ENCODE assay signal across 12 cellular contexts in genomic region chr2:199461455-199462166, GRCh38. TPM values are rescaled to one million over a fixed set of nuclear protein-coding genes. Genes with fewer than 3 reads are reported as not detected.
DNase-seq lines count a peak whose midpoint lies in the region; ATAC-seq and TF ChIP-seq lines count a peak whose summit lies in the region.
"Had no signal": no experiment of that assay in that cellular context is flagged by ENCODE, and none has a peak within 500 bp of the region (broad histone marks: within the 10 kb centered on the region; RNA-seq: fewer than 3 reads in every experiment).

No MANE protein-coding gene starts in this region.

- no peak overlapping the region for H3K9ac ChIP-seq in iPS-15b (ENCODE audit: low read depth, low read length)

- H3K4me3 Mint-ChIP-seq in MCF 10A (ENCODE audit: unreplicated experiment) (peak overlapping the region; percentile 77), type B pancreatic cell (peak overlapping the region; percentile 64)
- H3K4me3 Mint-ChIP-seq in activated naive CD8-positive, alpha-beta T cell treated with anti-CD3 and anti-CD28 coated beads, Interleukin-2, amount 50 U/mL, for 24 hours = peak overlapping the region; percentile 12

- intact Hi-C loops in MCF 10A (cut with micrococcal nuclease) (no loop called here), breast epithelium (cut with DNase I; ENCODE audit: low total_unique reads) (loop anchor here (5.0 kb wide), 1 partner anchor 1964 kb away; the partner anchor contains the start of gene HSPD1)

- H3K27me3 Mint-ChIP-seq in MCF 10A (ENCODE audit: insufficient read depth, unreplicated experiment) (peaks cover 21% of the 10 kb centered on the region), type B pancreatic cell (peaks cover 78% of the 10 kb centered on the region)
- peaks cover 63% of the 10 kb centered on the region for H3K27me3 Mint-ChIP-seq in activated naive CD8-positive, alpha-beta T cell treated with anti-CD3 and anti-CD28 coated beads, Interleukin-2, amount 50 U/mL, for 24 hours

- DNase-seq in MCF 10A (ENCODE audit: unreplicated experiment) = no peak
- no peak for DNase-seq in breast epithelium (ENCODE audit: low spot score in 2 of 2)
- no peak for DNase-seq in activated naive CD8-positive, alpha-beta T cell treated with anti-CD3 and anti-CD28 coated beads, Interleukin-2, amount 50 U/mL, for 24 hours
- no peak for DNase-seq in type B pancreatic cell (ENCODE audit: extremely low spot score, unreplicated experiment)
- DNase-seq in COR-L47 (lab: John Stamatoyannopoulos, UW) = no peak
- no peak for DNase-seq in NOMO-1 (lab: John Stamatoyannopoulos, UW; ENCODE audit: unreplicated experiment in 2 of 2)
- DNase-seq: KG1; naive thymus-derived CD8-positive, alpha-beta T cell; NCI-H187 treated with DMSO at 0.1 percent for 48 hours had no signal

- no peaks in the 10 kb centered on the region for H3K9me3 ChIP-seq in breast epithelium
- no peaks in the 10 kb centered on the region for H3K9me3 ChIP-seq in iPS-15b (ENCODE audit: control insufficient read depth, insufficient read depth, low read length)

- no peak for ATAC-seq in activated naive CD8-positive, alpha-beta T cell treated with anti-CD3 and anti-CD28 coated beads, Interleukin-2, amount 50 U/mL, for 24 hours
- no peak for ATAC-seq in HG03442 (IDR thresholded peaks at IDR 0.05; ENCODE audit: unreplicated experiment)
- ATAC-seq: naive thymus-derived CD8-positive, alpha-beta T cell had no signal

- H3K4me1 Mint-ChIP-seq in MCF 10A (ENCODE audit: insufficient read depth, unreplicated experiment) (peaks cover 1% of the 10 kb centered on the region), type B pancreatic cell (ENCODE audit: unreplicated experiment) (peaks cover 16% of the 10 kb centered on the region)
- peaks cover 29% of the 10 kb centered on the region for H3K4me1 Mint-ChIP-seq in activated naive CD8-positive, alpha-beta T cell treated with anti-CD3 and anti-CD28 coated beads, Interleukin-2, amount 50 U/mL, for 24 hours

- H3K36me3 ChIP-seq in breast epithelium = no peaks in the 10 kb centered on the region
- no peaks in the 10 kb centered on the region for H3K36me3 ChIP-seq in iPS-15b (ENCODE audit: control insufficient read depth, insufficient read depth, low read length)

- H3K36me3 Mint-ChIP-seq in MCF 10A (ENCODE audit: insufficient read depth, unreplicated experiment) (no peaks in the 10 kb centered on the region), type B pancreatic cell (no peaks in the 10 kb centered on the region)
- H3K36me3 Mint-ChIP-seq in activated naive CD8-positive, alpha-beta T cell treated with anti-CD3 and anti-CD28 coated beads, Interleukin-2, amount 50 U/mL, for 24 hours (ENCODE audit: low read depth) = peaks cover 8% of the 10 kb centered on the region

- POLR2A ChIA-PET in MCF 10A (lab: Yijun Ruan, JAX) = no interaction called here

- no TSS peak for BruUV-seq in MCF 10A (replicated peaks; lab: Mats Ljungman, UMichigan)

- peak overlapping the region; percentile 84 for H3K27ac Mint-ChIP-seq in MCF 10A (ENCODE audit: low read depth, unreplicated experiment)
- H3K27ac Mint-ChIP-seq in activated naive CD8-positive, alpha-beta T cell treated with anti-CD3 and anti-CD28 coated beads, Interleukin-2, amount 50 U/mL, for 24 hours = no peak overlapping the region
- H3K27ac Mint-ChIP-seq in type B pancreatic cell = no peak overlapping the region
- H3K27ac Mint-ChIP-seq: activated T-helper 2 cell treated with anti-CD3 and anti-CD28 coated beads, Interferon-gamma antibody, Interleukin-2, Interleukin-4, amounts not matched to agents 10 μg/mL and 5 μg/mL and 100 μg/mL, durations not matched to agents 14 hours and 24 hours and 36 hours had no signal

- TF ChIP-seq CTCF in MCF 10A (IDR thresholded peaks at IDR 0.05; ENCODE audit: unreplicated experiment) (no peak), breast epithelium (IDR thresholded peaks at IDR 0.05) (no peak), type B pancreatic cell (conservative IDR thresholded peaks at IDR 0.05) (no peak)

- TF ChIP-seq POLR2A in breast epithelium (IDR thresholded peaks at IDR 0.05) = no peak

- H3K4me3 ChIP-seq in breast epithelium (no peak overlapping the region), iPS-15b (ENCODE audit: low read depth, low read length) (peak overlapping the region; percentile 66)

- CTCF ChIA-PET in MCF 10A (lab: Yijun Ruan, JAX) = interaction anchor here (0.7 to 2.1 kb wide), 6 partner anchors 8 to 575 kb away, joined by 3 to 8 read pairs (median 4); no protein-coding TSS in a partner anchor

- H3K9me3 Mint-ChIP-seq in MCF 10A (ENCODE audit: unreplicated experiment) = no peaks in the 10 kb centered on the region
- no peaks in the 10 kb centered on the region for H3K9me3 Mint-ChIP-seq in activated naive CD8-positive, alpha-beta T cell treated with anti-CD3 and anti-CD28 coated beads, Interleukin-2, amount 50 U/mL, for 24 hours
- H3K9me3 Mint-ChIP-seq in type B pancreatic cell = no peaks in the 10 kb centered on the region
- H3K9me3 Mint-ChIP-seq: activated T-helper 2 cell treated with anti-CD3 and anti-CD28 coated beads, Interferon-gamma antibody, Interleukin-2, Interleukin-4, amounts not matched to agents 10 μg/mL and 5 μg/mL and 100 μg/mL, durations not matched to agents 14 hours and 24 hours and 36 hours had no signal

- H3K27me3 ChIP-seq in breast epithelium = peaks cover 12 to 79% of the 10 kb centered on the region in 2 donors
- peaks cover 60% of the 10 kb centered on the region for H3K27me3 ChIP-seq in iPS-15b (ENCODE audit: control insufficient read depth, insufficient read depth, low read length)

- peaks cover 5% of the 10 kb centered on the region in 2 donors for H3K4me1 ChIP-seq in breast epithelium
- H3K4me1 ChIP-seq in iPS-15b (ENCODE audit: control insufficient read depth, insufficient read depth, low read length) = peaks cover 1% of the 10 kb centered on the region

- no peak overlapping the region for H3K27ac ChIP-seq in breast epithelium

RNA-seq across cellular contexts. Expression of gene SATB2, which starts 3.9 kb away (rescaled TPM):
- total RNA-seq in MCF 10A (2022) = 16.5 and 22.2 TPM in 2 replicates
- 10 to 100 TPM in 1 of 3 donors, 1 to 10 TPM in 2; 2.3 to 12.2 (median 8.2) TPM for total RNA-seq in breast epithelium
- 3.2 and 19.1 TPM in 2 replicates for total RNA-seq in type B pancreatic cell (ENCODE audit: low replicate concordance)

Comparison
In these comparisons a context has a peak if more than half of its experiments do, and no peak if none do; other contexts are left out.
1. H3K4me3 Mint-ChIP-seq: peak in every context shown above with its lines; median percentile 77 in MCF 10A; 64 in type B pancreatic cell; 12 in activated naive CD8-positive, alpha-beta T cell treated with anti-CD3 and anti-CD28 coated beads, Interleukin-2, amount 50 U/mL, for 24 hours.